16 cellular contexts compared by ENCODE assay signal in genomic region chr3:193827831-193828230, GRCh38.
DNase-seq lines count a peak whose midpoint lies in the region; TF ChIP-seq lines count a peak whose summit lies in the region.
"Had no signal": no experiment of that assay in that cellular context is flagged by ENCODE, and none has a peak within 500 bp of the region (broad histone marks: within the 10 kb centered on the region; RNA-seq: fewer than 3 reads in every experiment).

No MANE protein-coding gene starts in this region.

- TF ChIP-seq EP300 in Ishikawa (IDR thresholded peaks at IDR 0.05; ENCODE audit: borderline replicate concordance): no peak

- H3K4me3 Mint-ChIP-seq in brain: no peak overlapping the region
- H3K4me3 Mint-ChIP-seq: HFFc6 had no signal

- H3K27ac ChIP-seq in hepatocyte (peak overlapping the region; percentile 45), smooth muscle cell (ENCODE audit: low read depth) (peak overlapping the region; percentile 55)
- H3K27ac ChIP-seq: BLaER1 treated with 17β-estradiol and CSF1 and Interleukin-3, amounts not matched to agents 10 nM and 100 nM had no signal

- no peak for DNase-seq in hepatocyte (ENCODE audit: low spot score)
- no peak for DNase-seq in smooth muscle cell (lab: John Stamatoyannopoulos, UW; ENCODE audit: unreplicated experiment)
- DNase-seq in amniotic stem cell (lab: John Stamatoyannopoulos, UW): no peak
- DNase-seq in LoVo (ENCODE audit: low spot score): no peak
- no peak for DNase-seq in DMS79 (lab: John Stamatoyannopoulos, UW)
- no peak for DNase-seq in activated effector memory CD4-positive, alpha-beta T cell treated with Interleukin-2 at 50 U/mL for 16 hours
- DNase-seq: GF-D8, HFFc6, KG1, NCI-H1092, NCI-H2107, NCI-H2227 treated with DMSO at 0.1 percent for 48 hours, SHP77 had no signal

- peaks cover 3 to 8% (median 3%) of the 10 kb centered on the region in 5 experiments for H3K9me3 Mint-ChIP-seq in brain
- H3K9me3 Mint-ChIP-seq: HFFc6 had no signal

- H3K27me3 Mint-ChIP-seq in brain: peaks cover 3% of the 10 kb centered on the region

- H3K4me2 ChIP-seq in hepatocyte (no peak overlapping the region), smooth muscle cell (no peak overlapping the region)

- H3K27me3 ChIP-seq in hepatocyte (no peaks in the 10 kb centered on the region), smooth muscle cell (ENCODE audit: low read depth) (no peaks in the 10 kb centered on the region)
- H3K27me3 ChIP-seq: BLaER1 treated with 17β-estradiol and CSF1 and Interleukin-3, amounts not matched to agents 10 nM and 100 nM had no signal

- H3F3A ChIP-seq in smooth muscle cell (ENCODE audit: low read depth): peaks cover 21% of the 10 kb centered on the region

- H3K36me3 ChIP-seq in hepatocyte (replicated peaks; ENCODE audit: insufficient read depth, low read depth) (no peaks in the 10 kb centered on the region), smooth muscle cell (ENCODE audit: low read depth) (no peaks in the 10 kb centered on the region)
- H3K36me3 ChIP-seq: BLaER1 treated with 17β-estradiol and CSF1 and Interleukin-3, amounts not matched to agents 10 nM and 100 nM had no signal

- H3K9me3 ChIP-seq in hepatocyte (ENCODE audit: low read depth) (no peaks in the 10 kb centered on the region), smooth muscle cell (replicated peaks; ENCODE audit: low read depth) (no peaks in the 10 kb centered on the region)
- H3K9me3 ChIP-seq: BLaER1 treated with 17β-estradiol and CSF1 and Interleukin-3, amounts not matched to agents 10 nM and 100 nM had no signal

- H3K27ac Mint-ChIP-seq in brain: peak overlapping the region in 4 of 5 experiments; percentile 15 to 95 (median 37)
- H3K27ac Mint-ChIP-seq: HFFc6 had no signal

- no peak overlapping the region for H3K9ac ChIP-seq in smooth muscle cell (ENCODE audit: low read depth)
- H3K9ac ChIP-seq: BLaER1 treated with 17β-estradiol and CSF1 and Interleukin-3, amounts not matched to agents 10 nM and 100 nM had no signal

- H3K4me1 Mint-ChIP-seq in brain: peaks cover 61% of the 10 kb centered on the region

- peaks cover 30% of the 10 kb centered on the region for H3K4me1 ChIP-seq in hepatocyte (ENCODE audit: insufficient read depth)
- H3K4me1 ChIP-seq in smooth muscle cell (ENCODE audit: low read depth): peaks cover 25% of the 10 kb centered on the region

- H4K20me1 ChIP-seq in hepatocyte (ENCODE audit: insufficient read depth, poor library complexity, severe bottlenecking) (no peaks in the 10 kb centered on the region), smooth muscle cell (ENCODE audit: low read depth) (no peaks in the 10 kb centered on the region)
- H4K20me1 ChIP-seq: BLaER1 treated with 17β-estradiol and CSF1 and Interleukin-3, amounts not matched to agents 10 nM and 100 nM had no signal

- no peak overlapping the region for H3K4me3 ChIP-seq in hepatocyte
- no peak overlapping the region for H3K4me3 ChIP-seq in smooth muscle cell
- H3K4me3 ChIP-seq: BLaER1 treated with 17β-estradiol and CSF1 and Interleukin-3, amounts not matched to agents 10 nM and 100 nM had no signal

- 66% methylated on average over 2 of the region's 2 CpGs for WGBS in hepatocyte (ENCODE audit: low lambda C conversion rate, missing lambda C conversion rate)
- WGBS in smooth muscle cell (ENCODE audit: low lambda C conversion rate): 67% methylated on average over 2 of the region's 2 CpGs

- TF ChIP-seq CTCF in brain (conservative IDR thresholded peaks at IDR 0.05): no peak
- no peak for TF ChIP-seq CTCF in hepatocyte (IDR thresholded peaks at IDR 0.05; ENCODE audit: poor library complexity)
- no peak for TF ChIP-seq CTCF in smooth muscle cell (IDR thresholded peaks at IDR 0.05; ENCODE audit: borderline replicate concordance, insufficient read depth, poor library complexity, severe bottlenecking)

- no peaks in the 10 kb centered on the region for H3K9me2 ChIP-seq in hepatocyte (replicated peaks; ENCODE audit: insufficient read depth)

- no peak for TF ChIP-seq RAD21 in Ishikawa (IDR thresholded peaks at IDR 0.05; ENCODE audit: low read depth)

- H3K79me2 ChIP-seq in hepatocyte (no peaks in the 10 kb centered on the region), smooth muscle cell (ENCODE audit: low read depth) (no peaks in the 10 kb centered on the region)

- no peaks in the 10 kb centered on the region for H3K36me3 Mint-ChIP-seq in brain

- H2AFZ ChIP-seq in hepatocyte (no peak overlapping the region), smooth muscle cell (ENCODE audit: low read depth) (no peak overlapping the region)

TF ChIP-seq in Ishikawa, 13 proteins besides CTCF, POLR2A, EP300 and RAD21:
- TF ChIP-seq TEAD4 (IDR thresholded peaks at IDR 0.05) (0 out of 2 replicates have a peak, but pooled peaks have one; percentile 4), TCF12 (IDR thresholded peaks at IDR 0.05; ENCODE audit: low read depth) (no peak; the same call in 1 of the 2 replicates)
